ENCODE assay signal across 20 cellular contexts in the genomic region with DNA sequence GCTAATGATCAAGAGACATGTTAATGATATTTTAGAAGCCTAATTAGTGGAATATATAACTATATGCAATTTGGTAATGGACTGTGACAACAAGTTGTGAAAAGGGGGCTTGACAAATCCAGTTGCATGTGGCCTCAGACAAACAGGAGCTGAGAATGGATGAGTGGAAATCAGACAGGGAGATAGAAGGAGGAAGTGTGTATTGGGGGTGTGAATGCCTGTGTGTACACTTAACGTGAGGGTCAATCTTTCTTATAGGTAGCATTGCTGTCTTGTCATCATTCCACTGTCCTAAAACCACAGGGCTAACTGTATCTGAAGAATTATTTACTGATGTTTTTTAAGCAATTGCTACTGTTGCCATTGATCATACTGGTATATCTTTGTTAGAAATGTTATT.
"Had no signal": no experiment of that assay in that cellular context is flagged by ENCODE, and none has a peak within 500 bp of the region (broad histone marks: within the 10 kb centered on the region; RNA-seq: fewer than 3 reads in every experiment).

No MANE protein-coding gene starts in this region.

- H3K27me3 ChIP-seq: body of pancreas, heart left ventricle, left lung, neural progenitor cell, upper lobe of right lung had no signal

- H3K36me3 ChIP-seq: left lung, neural progenitor cell, prostate gland, upper lobe of right lung had no signal

- H3K9me3 Mint-ChIP-seq: activated naive CD4-positive, alpha-beta T cell treated with anti-CD3 and anti-CD28 coated beads for 36 hours; activated T-cell treated with anti-CD3 and anti-CD28 coated beads, Interleukin-2, amount 50 U/mL, for 4 hours; neural progenitor cell; stimulated activated naive CD8-positive, alpha-beta T cell treated with anti-CD3 and anti-CD28 coated beads, Interleukin-15, amount 100 ng/mL, for 72 hours had no signal

- H3K27me3 Mint-ChIP-seq: stimulated activated naive CD8-positive, alpha-beta T cell treated with anti-CD3 and anti-CD28 coated beads, Interleukin-15, amount 100 ng/mL, for 72 hours had no signal

- H3K27ac Mint-ChIP-seq: activated naive CD4-positive, alpha-beta T cell treated with anti-CD3 and anti-CD28 coated beads for 36 hours; naive B cell; stimulated activated naive CD8-positive, alpha-beta T cell treated with anti-CD3 and anti-CD28 coated beads, Interleukin-15, amount 100 ng/mL, for 72 hours had no signal

- H3K4me1 ChIP-seq: prostate gland had no signal

- DNase-seq: activated CD4-positive, alpha-beta T cell treated with anti-CD3 and anti-CD28 coated beads, Interleukin-2, amount 50 U/mL, for 1 hour; activated CD8-positive, alpha-beta memory T cell treated with anti-CD3 and anti-CD28 coated beads, Interleukin-2, amount 50 U/mL, for 4 hours; activated naive CD4-positive, alpha-beta T cell treated with anti-CD3 and anti-CD28 coated beads for 36 hours; activated T-cell treated with anti-CD3 and anti-CD28 coated beads, Interleukin-2, amount 50 U/mL, for 4 hours; body of pancreas; central memory CD4-positive, alpha-beta T cell; erythroblast; heart left ventricle; kidney; left lung; mucosa of descending colon; naive B cell; right cardiac atrium; stimulated activated naive CD8-positive, alpha-beta T cell treated with anti-CD3 and anti-CD28 coated beads, Interleukin-15, amount 100 ng/mL, for 72 hours; T-helper 1 cell; T-helper 9 cell; upper lobe of right lung had no signal

- H3K27ac ChIP-seq: left lung, neural progenitor cell, prostate gland, skin epidermis, upper lobe of right lung had no signal

- H3K9ac ChIP-seq: neural progenitor cell had no signal

- H3K4me3 Mint-ChIP-seq: activated naive CD4-positive, alpha-beta T cell treated with anti-CD3 and anti-CD28 coated beads for 36 hours; activated T-cell treated with anti-CD3 and anti-CD28 coated beads, Interleukin-2, amount 50 U/mL, for 4 hours; naive B cell; neural progenitor cell; stimulated activated naive CD8-positive, alpha-beta T cell treated with anti-CD3 and anti-CD28 coated beads, Interleukin-15, amount 100 ng/mL, for 72 hours had no signal

- H3K9me3 ChIP-seq: body of pancreas, heart left ventricle, left lung, mucosa of descending colon, prostate gland, upper lobe of right lung had no signal

- H3K4me1 Mint-ChIP-seq: naive B cell had no signal

- H3K4me3 ChIP-seq: body of pancreas, heart left ventricle, left lung, mucosa of descending colon, neural progenitor cell, prostate gland, skin epidermis, upper lobe of right lung had no signal

- H3K36me3 Mint-ChIP-seq: naive B cell had no signal

- H3K4me2 ChIP-seq: neural progenitor cell had no signal

- ATAC-seq: activated T-cell treated with anti-CD3 and anti-CD28 coated beads, Interleukin-2, amount 50 U/mL, for 4 hours; body of pancreas; heart left ventricle; left lung; stimulated activated naive CD8-positive, alpha-beta T cell treated with anti-CD3 and anti-CD28 coated beads, Interleukin-15, amount 100 ng/mL, for 72 hours; upper lobe of right lung had no signal
